8 cellular contexts compared by ENCODE assay signal in the genomic region with DNA sequence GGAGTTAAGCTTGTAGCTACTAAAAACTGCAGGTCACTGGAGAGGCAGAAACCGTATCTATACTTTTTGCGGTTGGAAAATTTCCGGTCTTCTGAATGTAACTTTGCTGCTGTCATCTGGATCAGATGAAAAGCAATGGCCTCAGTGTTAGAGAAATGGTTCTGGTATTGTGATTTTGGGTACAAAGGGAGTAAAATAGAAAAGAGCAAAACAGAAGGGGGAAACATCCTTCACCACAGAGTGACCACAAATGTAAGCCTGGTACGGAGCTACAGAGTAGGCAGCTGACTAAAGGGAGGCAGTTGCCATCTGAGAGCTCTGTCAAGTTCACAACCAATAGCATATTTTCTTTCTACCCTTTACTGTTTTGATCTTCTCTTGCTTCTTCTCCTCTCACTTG. TPM values are rescaled to one million over a fixed set of nuclear protein-coding genes. Genes with fewer than 3 reads are reported as not detected.
DNase-seq lines count a peak whose midpoint lies in the region; ATAC-seq lines count a peak whose summit lies in the region.

No MANE protein-coding gene starts in this region.

- intact Hi-C loops in activated CD4-positive, alpha-beta T cell treated with anti-CD3 and anti-CD28 coated beads for 36 hours (cut with DNase I, micrococcal nuclease): loop anchor here (1.0 to 10.0 kb wide), 8 partner anchors 25 to 1741 kb away; a partner anchor contains a TSS

- no peak overlapping the region for H3K27ac Mint-ChIP-seq in activated CD4-positive, alpha-beta T cell treated with anti-CD3 and anti-CD28 coated beads for 36 hours
- H3K27ac Mint-ChIP-seq in T-cell: no peak overlapping the region

- peaks cover 34% of the 10 kb centered on the region for H3K4me1 Mint-ChIP-seq in activated CD4-positive, alpha-beta T cell treated with anti-CD3 and anti-CD28 coated beads for 36 hours
- H3K4me1 Mint-ChIP-seq in T-cell: peaks cover 32 to 47% (median 33%) of the 10 kb centered on the region in 3 donors

- POLR2A ChIA-PET in activated CD4-positive, alpha-beta T cell treated with anti-CD3 and anti-CD28 coated beads for 36 hours (lab: Charles Lee): interaction anchor here (0.5 to 3.5 kb wide), 4 partner anchors 63 to 149 kb away, joined by 3 to 12 read pairs (median 3); no protein-coding TSS in a partner anchor
- POLR2A ChIA-PET in T-cell (lab: Charles Lee): interaction anchor here (0.5 to 3.7 kb wide), 7 partner anchors 48 to 740 kb away, joined by 3 to 10 read pairs (median 4); a partner anchor contains a TSS

- peaks cover 42% of the 10 kb centered on the region for H3K36me3 Mint-ChIP-seq in activated CD4-positive, alpha-beta T cell treated with anti-CD3 and anti-CD28 coated beads for 36 hours (ENCODE audit: low read depth)
- peaks cover 14% of the 10 kb centered on the region for H3K36me3 Mint-ChIP-seq in T-cell

- H3K9me3 Mint-ChIP-seq in activated CD4-positive, alpha-beta T cell treated with anti-CD3 and anti-CD28 coated beads for 36 hours (ENCODE audit: low read depth): no peaks in the 10 kb centered on the region
- no peaks in the 10 kb centered on the region for H3K9me3 Mint-ChIP-seq in T-cell

- peak; percentile 70 for ATAC-seq in activated CD4-positive, alpha-beta T cell treated with anti-CD3 and anti-CD28 coated beads for 36 hours
- ATAC-seq in HG02981 (IDR thresholded peaks at IDR 0.05; ENCODE audit: unreplicated experiment): peak; percentile 59
- ATAC-seq in T-cell (replicated peaks in 1 of 4): peak; percentile 80 to 89 (median 84)

- no peak overlapping the region for H3K4me3 Mint-ChIP-seq in activated CD4-positive, alpha-beta T cell treated with anti-CD3 and anti-CD28 coated beads for 36 hours
- no peak overlapping the region for H3K4me3 Mint-ChIP-seq in T-cell

- CTCF ChIA-PET in activated CD4-positive, alpha-beta T cell treated with anti-CD3 and anti-CD28 coated beads for 36 hours (lab: Charles Lee): interaction anchor here (0.7 to 3.9 kb wide), 10 partner anchors 16 to 121 kb away, joined by 3 to 25 read pairs (median 4); a partner anchor contains a TSS
- CTCF ChIA-PET in T-cell (lab: Charles Lee): interaction anchor here (0.6 to 3.2 kb wide), 9 partner anchors 8 to 147 kb away, joined by 3 to 16 read pairs (median 3); no protein-coding TSS in a partner anchor

- no peaks in the 10 kb centered on the region for H3K27me3 Mint-ChIP-seq in activated CD4-positive, alpha-beta T cell treated with anti-CD3 and anti-CD28 coated beads for 36 hours
- H3K27me3 Mint-ChIP-seq in T-cell: no peaks in the 10 kb centered on the region

- DNase-seq in activated CD4-positive, alpha-beta T cell treated with anti-CD3 and anti-CD28 coated beads for 36 hours: peak; percentile 75
- DNase-seq in activated CD4-positive, alpha-beta T cell treated with anti-CD3 and anti-CD28 coated beads for 4 hours: no peak
- DNase-seq in T-cell: peak in 32 of 34 experiments; percentile 16 to 77 (median 56)
- DNase-seq in stimulated activated CD8-positive, alpha-beta memory T cell treated with anti-CD3 and anti-CD28 coated beads, Interleukin-4, amount 100 ng/mL, for 48 hours: peak; percentile 57
- no peak for DNase-seq in NCI-H1092 (lab: John Stamatoyannopoulos, UW)
- DNase-seq in foreskin melanocyte: no peak
- no peak for DNase-seq in NCI-H2107 treated with DMSO at 0.1 percent for 48 hours (lab: John Stamatoyannopoulos, UW; ENCODE audit: unreplicated experiment)

RNA-seq across cellular contexts. Expression of a gene that starts 5.6 kb away (rescaled TPM):
- 10 to 100 TPM; 38.3 to 40.8 TPM for total RNA-seq in activated CD4-positive, alpha-beta T cell treated with anti-CD3 and anti-CD28 coated beads for 36 hours
- 100 to 1,000 TPM; 183 to 229 (median 203) TPM for total RNA-seq in T-cell

RNA-seq across cellular contexts. Expression of a gene that starts 47.5 kb away (rescaled TPM):
- total RNA-seq in activated CD4-positive, alpha-beta T cell treated with anti-CD3 and anti-CD28 coated beads for 36 hours: 100 to 1,000 TPM; 313 to 418 TPM
- under 1 TPM in 3 of 5 donors, not detected in 2; 0.35 to 0.82 (median 0.73) TPM for total RNA-seq in T-cell

Comparison
In these comparisons a context has a peak if more than half of its experiments do, and no peak if none do; other contexts are left out.
1. DNase-seq: peak in activated CD4-positive, alpha-beta T cell treated with anti-CD3 and anti-CD28 coated beads for 36 hours (single experiment), T-cell (32 of 34) and stimulated activated CD8-positive, alpha-beta memory T cell treated with anti-CD3 and anti-CD28 coated beads, Interleukin-4, amount 100 ng/mL, for 48 hours (single experiment); none in activated CD4-positive, alpha-beta T cell treated with anti-CD3 and anti-CD28 coated beads for 4 hours (0 of 2), NCI-H1092 (single experiment), foreskin melanocyte (single experiment) and NCI-H2107 treated with DMSO at 0.1 percent for 48 hours (single experiment).
2. RNA of a gene that starts 5.6 kb away (total RNA-seq): 183 to 229 TPM in T-cell; 38.3 to 40.8 TPM in activated CD4-positive, alpha-beta T cell treated with anti-CD3 and anti-CD28 coated beads for 36 hours; every median in the first group is over 4 times any median in the second.
3. RNA of a gene that starts 47.5 kb away (total RNA-seq): 313 to 418 TPM in activated CD4-positive, alpha-beta T cell treated with anti-CD3 and anti-CD28 coated beads for 36 hours; 0.35 to 0.82 TPM in T-cell; every median in the first group is over 100 times any median in the second.
4. Peak in every context shown above with its lines, with median percentiles within 50 percentile points of each other: ATAC-seq.